Comparison of ENCODE assay signal across 1 cellular context in genomic region chrX:46218373-46218772, GRCh38.
TF ChIP-seq lines count a peak whose summit lies in the region.

No MANE protein-coding gene starts in this region.

TF ChIP-seq in SK-N-SH, 30 proteins besides CTCF, POLR2A, EP300 and RAD21 (continued from another document):
- no peak for TF ChIP-seq IRF3 (IDR thresholded peaks at IDR 0.05; ENCODE audit: low read depth, low read length)
- no peak for TF ChIP-seq TCF12 (IDR thresholded peaks at IDR 0.05)
- TF ChIP-seq FOSL2 (IDR thresholded peaks at IDR 0.05; ENCODE audit: borderline replicate concordance, low read depth), result no peak
- no peak for TF ChIP-seq CHD2 (IDR thresholded peaks at IDR 0.05; ENCODE audit: low read length, partially characterized antibody)
- no peak for TF ChIP-seq SIN3A (IDR thresholded peaks at IDR 0.05; ENCODE audit: borderline replicate concordance, low read depth, low read length)
- TF ChIP-seq GATA2 (CRISPR knock-in tag; IDR thresholded peaks at IDR 0.05), result no peak
- no peak for TF ChIP-seq TAF1 (IDR thresholded peaks at IDR 0.05; ENCODE audit: borderline replicate concordance, low read depth, low read length)
- no peak for TF ChIP-seq ELF1 (IDR thresholded peaks at IDR 0.05)
- TF ChIP-seq YY1 (IDR thresholded peaks at IDR 0.05; ENCODE audit: low read depth), result no peak
- no peak for TF ChIP-seq EZH2phosphoT487 (IDR thresholded peaks at IDR 0.05; ENCODE audit: borderline replicate concordance, low read depth)
- TF ChIP-seq RCOR1 (IDR thresholded peaks at IDR 0.05; ENCODE audit: low read length), result no peak
